ENCODE assay signal across 23 cellular contexts in the genomic region with DNA sequence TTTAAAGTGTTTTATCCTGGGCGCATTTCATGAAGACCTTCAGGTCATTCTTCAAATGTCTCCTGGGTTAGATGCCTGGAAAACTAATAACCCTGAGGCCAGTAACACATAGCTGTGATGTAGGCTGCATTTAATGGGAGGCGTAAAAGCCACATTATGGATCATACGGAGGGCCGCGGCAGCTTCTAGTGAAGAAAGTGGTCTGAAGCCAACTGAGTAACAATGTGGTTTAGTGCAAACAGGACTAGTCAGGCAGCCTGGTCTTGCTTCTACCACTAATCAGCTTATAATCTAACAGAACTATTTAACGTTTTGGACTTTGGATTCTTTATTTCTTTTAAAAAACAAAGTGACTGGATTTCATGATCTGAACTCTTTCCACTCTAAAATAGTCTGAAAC. TPM values are rescaled to one million over a fixed set of nuclear protein-coding genes. Genes with fewer than 3 reads are reported as not detected.
A peak's percentile ranks its signal among the peaks of the same experiment; 100 is the strongest.
DNase-seq lines count a peak whose midpoint lies in the region; ATAC-seq, FAIRE-seq and TF ChIP-seq lines count a peak whose summit lies in the region.
"Had no signal": no experiment of that assay in that cellular context is flagged by ENCODE, and none has a peak within 500 bp of the region (broad histone marks: within the 10 kb centered on the region; RNA-seq: fewer than 3 reads in every experiment).

No MANE protein-coding gene starts in this region.

- no peaks in the 10 kb centered on the region for H3K27me3 ChIP-seq in smooth muscle cell (ENCODE audit: low read depth)
- no peaks in the 10 kb centered on the region for H3K27me3 ChIP-seq in naive thymus-derived CD4-positive, alpha-beta T cell (ENCODE audit: control insufficient read depth in 2 of 2, insufficient read depth in 2 of 2, low read length in 2 of 2)
- H3K27me3 ChIP-seq: BLaER1 had no signal

- intact Hi-C loops in naive thymus-derived CD4-positive, alpha-beta T cell (cut with micrococcal nuclease), result no loop called here

- FAIRE-seq in RCC 7860 (lab: Jason Lieb, UNC), result peak; percentile 77
- FAIRE-seq: A204.1, G401.6, GM12891 had no signal

- no peaks in the 10 kb centered on the region for H3K4me1 Mint-ChIP-seq in naive thymus-derived CD4-positive, alpha-beta T cell
- H3K4me1 Mint-ChIP-seq: CD14-positive monocyte; CD4-positive, alpha-beta memory T cell; CD4-positive, CD25-positive, alpha-beta regulatory T cell; CD8-positive, alpha-beta memory T cell had no signal

- no peaks in the 10 kb centered on the region for H3K9me3 ChIP-seq in smooth muscle cell (replicated peaks; ENCODE audit: low read depth)
- no peaks in the 10 kb centered on the region for H3K9me3 ChIP-seq in naive thymus-derived CD4-positive, alpha-beta T cell (ENCODE audit: control insufficient read depth in 2 of 3, low read length in 3 of 3)
- H3K9me3 ChIP-seq: BE2C, BLaER1 had no signal

- H3K79me2 ChIP-seq in smooth muscle cell (ENCODE audit: low read depth), result no peaks in the 10 kb centered on the region

- CTCF ChIA-PET in naive thymus-derived CD4-positive, alpha-beta T cell (lab: Charles Lee), result no interaction called here

- peak overlapping the region; percentile 27 for H3K27ac ChIP-seq in smooth muscle cell (ENCODE audit: low read depth)
- H3K27ac ChIP-seq in naive thymus-derived CD4-positive, alpha-beta T cell (ENCODE audit: low read depth, low read length), result no peak overlapping the region
- H3K27ac ChIP-seq: BLaER1 had no signal

- TF ChIP-seq CTCF in retinal pigment epithelial cell (conservative IDR thresholded peaks at IDR 0.05; ENCODE audit: low read depth, low read length) (no peak), smooth muscle cell (IDR thresholded peaks at IDR 0.05; ENCODE audit: borderline replicate concordance, insufficient read depth, poor library complexity, severe bottlenecking) (no peak)

- H3K4me3 ChIP-seq in retinal pigment epithelial cell (ENCODE audit: low read length), result no peak overlapping the region
- H3K4me3 ChIP-seq in smooth muscle cell, result no peak overlapping the region
- no peak overlapping the region for H3K4me3 ChIP-seq in naive thymus-derived CD4-positive, alpha-beta T cell (ENCODE audit: low read length)
- H3K4me3 ChIP-seq: BLaER1 had no signal

- no peak overlapping the region for H3K4me2 ChIP-seq in smooth muscle cell
- H3K4me2 ChIP-seq: BLaER1 had no signal

- H3F3A ChIP-seq in smooth muscle cell (ENCODE audit: low read depth), result no peaks in the 10 kb centered on the region

- WGBS in smooth muscle cell (ENCODE audit: low lambda C conversion rate), result 84% methylated on average over 6 of the region's 6 CpGs

- no peaks in the 10 kb centered on the region for H4K20me1 ChIP-seq in smooth muscle cell (ENCODE audit: low read depth)
- H4K20me1 ChIP-seq: BLaER1 had no signal

- peaks cover 0 to 21% (median 8%) of the 10 kb centered on the region in 5 donors for H3K27me3 Mint-ChIP-seq in naive thymus-derived CD4-positive, alpha-beta T cell
- H3K27me3 Mint-ChIP-seq: CD8-positive, alpha-beta memory T cell had no signal

- ATAC-seq in GM18519 (IDR thresholded peaks at IDR 0.05; ENCODE audit: low FRiP score, unreplicated experiment), result no peak
- ATAC-seq in naive thymus-derived CD4-positive, alpha-beta T cell, result no peak

- H3K4me3 Mint-ChIP-seq in naive thymus-derived CD4-positive, alpha-beta T cell, result no peak overlapping the region
- H3K4me3 Mint-ChIP-seq: CD14-positive monocyte; CD4-positive, alpha-beta memory T cell; CD4-positive, CD25-positive, alpha-beta regulatory T cell; CD8-positive, alpha-beta memory T cell had no signal

- H2AFZ ChIP-seq in smooth muscle cell (ENCODE audit: low read depth), result no peak overlapping the region

- H3K4me1 ChIP-seq in smooth muscle cell (ENCODE audit: low read depth), result no peaks in the 10 kb centered on the region
- no peaks in the 10 kb centered on the region for H3K4me1 ChIP-seq in naive thymus-derived CD4-positive, alpha-beta T cell (ENCODE audit: control insufficient read depth in 2 of 2, insufficient read depth in 2 of 2, low read length in 2 of 2)
- H3K4me1 ChIP-seq: BE2C, BLaER1 had no signal

- H3K36me3 ChIP-seq in smooth muscle cell (ENCODE audit: low read depth), result no peaks in the 10 kb centered on the region
- no peaks in the 10 kb centered on the region for H3K36me3 ChIP-seq in naive thymus-derived CD4-positive, alpha-beta T cell (ENCODE audit: control insufficient read depth in 2 of 3, insufficient read depth in 3 of 3, low read length in 3 of 3)
- H3K36me3 ChIP-seq: BE2C, BLaER1 had no signal

- no peaks in the 10 kb centered on the region for H3K9me3 Mint-ChIP-seq in naive thymus-derived CD4-positive, alpha-beta T cell
- H3K9me3 Mint-ChIP-seq: CD4-positive, alpha-beta memory T cell; CD8-positive, alpha-beta memory T cell had no signal

- POLR2A ChIA-PET in naive thymus-derived CD4-positive, alpha-beta T cell (lab: Charles Lee), result no interaction called here

- no peak overlapping the region for H3K9ac ChIP-seq in smooth muscle cell (ENCODE audit: low read depth)
- H3K9ac ChIP-seq: BLaER1 had no signal

- no peaks in the 10 kb centered on the region for H3K36me3 Mint-ChIP-seq in naive thymus-derived CD4-positive, alpha-beta T cell
- H3K36me3 Mint-ChIP-seq: CD14-positive monocyte; CD4-positive, alpha-beta memory T cell; CD4-positive, CD25-positive, alpha-beta regulatory T cell; CD8-positive, alpha-beta memory T cell had no signal

- DNase-seq in RCC 7860 (ENCODE audit: low spot score) (peak; percentile 48), retinal pigment epithelial cell (ENCODE audit: low read depth) (peak; percentile 29), smooth muscle cell (lab: John Stamatoyannopoulos, UW; ENCODE audit: unreplicated experiment) (no peak), DMS153 treated with DMSO at 0.1 percent for 48 hours (lab: John Stamatoyannopoulos, UW; ENCODE audit: unreplicated experiment) (no peak)
- DNase-seq in naive thymus-derived CD4-positive, alpha-beta T cell, result no peak
- DNase-seq: 8988T; ACHN; BE2C; C1 segment of cervical spinal cord; CD4-positive, alpha-beta memory T cell; CD4-positive, CD25-positive, alpha-beta regulatory T cell; CD8-positive, alpha-beta memory T cell; COR-L47; DMS 273 treated with DMSO at 0.1 percent for 48 hours; DMS153; DMS79 treated with DMSO at 0.1 percent for 48 hours; GF-D8 had no signal

- no peak overlapping the region for H3K27ac Mint-ChIP-seq in naive thymus-derived CD4-positive, alpha-beta T cell
- H3K27ac Mint-ChIP-seq: CD14-positive monocyte; CD4-positive, alpha-beta memory T cell; CD4-positive, CD25-positive, alpha-beta regulatory T cell; CD8-positive, alpha-beta memory T cell had no signal

RNA-seq across cellular contexts. Expression of a gene that starts 54.4 kb away (rescaled TPM):
- 0.22 and 1.2 TPM in 2 replicates for total RNA-seq in smooth muscle cell
- polyA plus RNA-seq in smooth muscle cell, result 0.17 and 0.44 TPM in 2 replicates
- not detected for total RNA-seq in naive thymus-derived CD4-positive, alpha-beta T cell
- not detected for polyA plus RNA-seq in naive thymus-derived CD4-positive, alpha-beta T cell
- total RNA-seq: CD4-positive, alpha-beta memory T cell; CD4-positive, CD25-positive, alpha-beta regulatory T cell; CD8-positive, alpha-beta memory T cell had no signal
- polyA plus RNA-seq: CD14-positive monocyte; CD4-positive, alpha-beta memory T cell; CD4-positive, CD25-positive, alpha-beta regulatory T cell; CD8-positive, alpha-beta memory T cell had no signal

Comparison
In these comparisons a context has a peak if more than half of its experiments do, and no peak if none do; other contexts are left out.
1. DNase-seq: peak in RCC 7860 (single experiment) and retinal pigment epithelial cell (single experiment); none in smooth muscle cell (single experiment), naive thymus-derived CD4-positive, alpha-beta T cell (0 of 9) and DMS153 treated with DMSO at 0.1 percent for 48 hours (single experiment).